4 cellular contexts compared by ENCODE assay signal in the genomic region with DNA sequence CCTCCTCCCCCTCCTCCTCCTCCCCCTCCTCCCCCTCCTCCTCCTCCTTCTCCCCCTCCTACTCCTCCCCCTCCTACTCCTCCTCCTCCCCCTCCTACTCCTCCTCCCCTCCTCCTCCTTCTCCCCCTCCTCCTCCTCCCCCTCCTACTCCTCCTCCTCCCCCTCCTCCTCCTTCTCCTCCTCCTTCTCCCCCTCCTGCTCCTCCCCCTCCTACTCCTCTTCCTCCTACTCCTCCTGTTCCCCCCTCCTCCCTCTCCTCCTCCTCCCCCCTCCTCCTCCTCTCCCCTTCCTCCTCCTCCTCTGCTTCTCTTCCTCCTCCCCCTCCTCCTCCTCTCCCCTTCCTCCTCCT. TPM values are rescaled to one million over a fixed set of nuclear protein-coding genes. Genes with fewer than 3 reads are reported as not detected.
"Had no signal": no experiment of that assay in that cellular context is flagged by ENCODE, and none has a peak within 500 bp of the region (broad histone marks: within the 10 kb centered on the region; RNA-seq: fewer than 3 reads in every experiment).

No MANE protein-coding gene starts in this region.

- FAIRE-seq: HTR-8/SVneo had no signal

- H3K9ac ChIP-seq: KMS-11 had no signal

- H3K27ac ChIP-seq: HL-60, KMS-11 had no signal

RNA-seq across cellular contexts. Expression of gene EPHB3, which starts 17.1 kb away (rescaled TPM):
- polyA plus RNA-seq: IgD-negative memory B cell had no signal
